Comparison of ENCODE assay signal across 8 cellular contexts in genomic region chr7:1412322-1413261, GRCh38.
DNase-seq lines count a peak whose midpoint lies in the region; ATAC-seq and TF ChIP-seq lines count a peak whose summit lies in the region.

No MANE protein-coding gene starts in this region.

- H3K36me3 Mint-ChIP-seq in memory B cell: peaks cover 4% of the 10 kb centered on the region

- peaks cover 28% of the 10 kb centered on the region for H3K27me3 Mint-ChIP-seq in memory B cell

- ATAC-seq in memory B cell (ENCODE audit: low read depth) (peak; percentile 85), HG02623 (IDR thresholded peaks at IDR 0.05; ENCODE audit: unreplicated experiment) (no peak)

- H3K4me3 Mint-ChIP-seq in memory B cell: peak overlapping the region; percentile 12

- no peak overlapping the region for H3K27ac Mint-ChIP-seq in memory B cell

- H3K4me1 Mint-ChIP-seq in memory B cell: peaks cover 10% of the 10 kb centered on the region

- DNase-seq in GM13976 (ENCODE audit: low spot score): peak; percentile 100
- peak in 71 of 76 experiments; percentile 31 to 94 (median 78) for DNase-seq in HUDEP-2 (lab: John Stamatoyannopoulos, UW; ENCODE audit: unreplicated experiment in 76 of 76)
- DNase-seq in NOMO-1 (lab: John Stamatoyannopoulos, UW; ENCODE audit: unreplicated experiment in 2 of 2): peak; percentile 72 to 75
- DNase-seq in activated CD8-positive, alpha-beta memory T cell treated with anti-CD3 and anti-CD28 coated beads for 24 hours: peak; percentile 97
- DNase-seq in effector CD4-positive, alpha-beta T cell: peak; percentile 88
- DNase-seq in memory B cell (ENCODE audit: low spot score in 2 of 2): peak; percentile 60 to 76
- DNase-seq in stimulated activated CD8-positive, alpha-beta memory T cell treated with anti-CD3 and anti-CD28 coated beads, Interleukin-15, amount 100 ng/mL, for 1 hour (ENCODE audit: low read depth): peak; percentile 77

- peaks cover 5% of the 10 kb centered on the region for H3K9me3 Mint-ChIP-seq in memory B cell

- in situ Hi-C loops in GM13976 (cut with MboI; ENCODE audit: low sequenced_read_pairs, unreplicated experiment): no loop called here

- TF ChIP-seq CTCF in GM13976 (IDR thresholded peaks at IDR 0.05; ENCODE audit: borderline replicate concordance, control extremely low read depth, extremely low read depth, insufficient read depth, missing control alignments): peak; percentile 88
